8 cellular contexts compared by ENCODE assay signal in the genomic region with DNA sequence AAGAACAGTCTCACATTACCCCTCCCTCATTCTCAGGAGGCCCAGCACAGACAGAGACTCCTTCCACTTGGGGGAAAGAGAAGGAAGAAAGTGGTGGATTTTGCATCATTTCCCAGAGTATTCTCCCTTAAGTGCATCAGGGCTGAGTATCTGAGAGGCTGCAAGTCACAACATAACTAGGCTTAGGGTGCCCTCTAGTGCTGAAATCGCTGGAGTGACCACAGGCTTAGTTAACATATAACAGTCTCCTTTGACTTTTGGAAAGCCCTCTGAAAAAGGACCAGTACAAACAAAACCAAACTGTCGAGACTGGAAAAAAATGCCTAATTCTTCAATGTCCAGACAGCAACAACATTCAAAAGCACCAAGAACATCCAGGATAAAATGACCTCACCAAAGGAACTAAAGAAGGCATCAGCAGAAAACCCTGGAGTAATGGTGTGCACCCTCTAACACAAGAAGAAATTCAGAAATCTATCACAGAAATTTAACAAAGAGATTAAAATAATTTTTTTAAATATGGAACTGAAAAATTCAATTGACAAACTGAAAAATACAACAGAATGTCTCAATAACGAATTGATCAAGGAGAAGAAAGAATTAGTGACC.
DNase-seq lines count a peak whose midpoint lies in the region; ATAC-seq and TF ChIP-seq lines count a peak whose summit lies in the region.

No MANE protein-coding gene starts in this region.

- no peaks in the 10 kb centered on the region for H3K36me3 Mint-ChIP-seq in activated CD8-positive, alpha-beta T cell treated with anti-CD3 and anti-CD28 coated beads for 36 hours (ENCODE audit: low read depth)

- DNase-seq in NCI-H1436 (lab: John Stamatoyannopoulos, UW) (peak; percentile 45), NCI-H1436 treated with DMSO at 0.1 percent for 48 hours (lab: John Stamatoyannopoulos, UW) (no peak), NCI-H510A (lab: John Stamatoyannopoulos, UW) (peak; percentile 12), hepatic stellate cell (ENCODE audit: low spot score) (peak; percentile 23)
- peak; percentile 72 for DNase-seq in activated CD8-positive, alpha-beta T cell treated with anti-CD3 and anti-CD28 coated beads for 36 hours
- peak; percentile 3 to 29 for DNase-seq in stimulated activated CD8-positive, alpha-beta memory T cell treated with anti-CD3 and anti-CD28 coated beads, Interleukin-2, amount 100 ng/mL, for 48 hours (ENCODE audit: low read depth in 2 of 2)

- peaks cover 3% of the 10 kb centered on the region for H3K27me3 Mint-ChIP-seq in activated CD8-positive, alpha-beta T cell treated with anti-CD3 and anti-CD28 coated beads for 36 hours

- ATAC-seq in GM19468 (IDR thresholded peaks at IDR 0.05; ENCODE audit: extremely low read depth, unreplicated experiment) (peak; percentile 94), HG03442 (IDR thresholded peaks at IDR 0.05; ENCODE audit: unreplicated experiment) (peak; percentile 100)
- no peak for ATAC-seq in activated CD8-positive, alpha-beta T cell treated with anti-CD3 and anti-CD28 coated beads for 36 hours

- H3K4me1 Mint-ChIP-seq in activated CD8-positive, alpha-beta T cell treated with anti-CD3 and anti-CD28 coated beads for 36 hours (ENCODE audit: low read depth): no peaks in the 10 kb centered on the region

- POLR2A ChIA-PET in activated CD8-positive, alpha-beta T cell treated with anti-CD3 and anti-CD28 coated beads for 36 hours (lab: Charles Lee): no interaction called here

- no peak overlapping the region for H3K4me3 Mint-ChIP-seq in activated CD8-positive, alpha-beta T cell treated with anti-CD3 and anti-CD28 coated beads for 36 hours

- CTCF ChIA-PET in activated CD8-positive, alpha-beta T cell treated with anti-CD3 and anti-CD28 coated beads for 36 hours (lab: Charles Lee): interaction anchor here (0.7 to 1.3 kb wide), 2 partner anchors 78 to 125 kb away, joined by 3 read pairs; no protein-coding TSS in a partner anchor

- intact Hi-C loops in activated CD8-positive, alpha-beta T cell treated with anti-CD3 and anti-CD28 coated beads for 36 hours (cut with micrococcal nuclease): no loop called here

- peak; percentile 44 for TF ChIP-seq CTCF in activated CD8-positive, alpha-beta T cell treated with anti-CD3 and anti-CD28 coated beads for 36 hours (IDR thresholded peaks at IDR 0.05)

- peaks cover 4% of the 10 kb centered on the region for H3K9me3 Mint-ChIP-seq in activated CD8-positive, alpha-beta T cell treated with anti-CD3 and anti-CD28 coated beads for 36 hours

- no peak overlapping the region for H3K27ac Mint-ChIP-seq in activated CD8-positive, alpha-beta T cell treated with anti-CD3 and anti-CD28 coated beads for 36 hours
